In the genomic region with DNA sequence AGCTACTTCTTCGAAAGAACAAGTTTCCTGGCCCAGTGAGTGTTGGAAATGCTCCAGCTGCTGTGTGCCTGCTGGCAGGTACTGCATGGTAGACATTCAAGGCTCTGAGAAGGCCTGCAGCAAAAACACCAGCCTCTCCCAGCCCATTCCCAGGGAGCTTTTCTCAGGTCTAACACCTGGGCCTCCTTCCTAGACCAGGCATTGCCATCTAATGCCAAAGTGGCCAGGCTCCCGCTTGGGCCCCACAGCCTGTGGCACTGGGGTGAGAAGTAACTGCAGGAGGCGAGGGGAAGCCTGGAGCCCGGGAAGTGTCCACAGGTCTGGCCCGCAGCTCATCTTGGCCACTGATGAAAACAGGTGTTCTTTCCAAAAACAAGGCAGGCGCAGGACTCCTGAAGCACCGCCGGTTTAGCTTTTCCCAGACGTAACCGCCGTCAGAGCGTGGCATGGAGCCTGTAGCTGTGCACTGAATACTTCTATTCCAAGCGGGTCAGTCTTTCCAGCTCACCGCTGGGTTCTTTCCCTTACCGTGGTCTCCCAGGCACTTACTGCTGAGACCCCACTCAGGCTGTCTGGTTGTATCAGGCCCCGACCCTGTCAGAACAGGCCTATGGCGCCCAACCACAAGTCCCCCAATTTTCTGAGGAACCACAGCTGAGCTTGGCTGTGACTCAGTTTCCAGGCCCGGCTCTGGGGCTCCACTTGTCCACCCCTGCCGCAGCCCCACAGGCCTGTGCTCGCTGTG, we compare ENCODE assay signal across 2 cellular contexts.
TF ChIP-seq lines count a peak whose summit lies in the region.

No MANE protein-coding gene starts in this region.

TF ChIP-seq in HEK293, 187 proteins besides CTCF, POLR2A, EP300 and RAD21:
- TF ChIP-seq, protein P1, sequence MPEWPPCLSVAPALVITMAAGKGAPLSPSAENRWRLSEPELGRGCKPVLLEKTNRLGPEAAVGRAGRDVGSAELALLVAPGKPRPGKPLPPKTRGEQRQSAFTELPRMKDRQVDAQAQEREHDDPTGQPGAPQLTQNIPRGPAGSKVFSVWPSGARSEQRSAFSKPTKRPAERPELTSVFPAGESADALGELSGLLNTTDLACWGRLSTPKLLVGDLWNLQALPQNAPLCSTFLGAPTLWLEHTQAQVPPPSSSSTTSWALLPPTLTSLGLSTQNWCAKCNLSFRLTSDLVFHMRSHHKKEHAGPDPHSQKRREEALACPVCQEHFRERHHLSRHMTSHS (tag by site-specific recombination; IDR thresholded peaks at IDR 0.05), result no peak
- 0 out of 2 replicates have a peak, but pooled peaks have one; percentile 23 for TF ChIP-seq HOXC10 (CRISPR knock-in tag; IDR thresholded peaks at IDR 0.05)
- TF ChIP-seq ZNF658 (tag by site-specific recombination; IDR thresholded peaks at IDR 0.05), result no peak
- TF ChIP-seq ZNF350 (tag by site-specific recombination; IDR thresholded peaks at IDR 0.05), result no peak
- peak; percentile 99 for TF ChIP-seq ZNF239 (tag by site-specific recombination; IDR thresholded peaks at IDR 0.05)
- TF ChIP-seq ZNF133 (tag by site-specific recombination; IDR thresholded peaks at IDR 0.05), result no peak
- TF ChIP-seq ZBTB17 (tag by site-specific recombination; IDR thresholded peaks at IDR 0.05), result no peak
- TF ChIP-seq ZNF792 (tag by site-specific recombination; IDR thresholded peaks at IDR 0.05), result no peak
- TF ChIP-seq ZNF473 (tag by site-specific recombination; IDR thresholded peaks at IDR 0.05), result no peak
- TF ChIP-seq, protein P2, sequence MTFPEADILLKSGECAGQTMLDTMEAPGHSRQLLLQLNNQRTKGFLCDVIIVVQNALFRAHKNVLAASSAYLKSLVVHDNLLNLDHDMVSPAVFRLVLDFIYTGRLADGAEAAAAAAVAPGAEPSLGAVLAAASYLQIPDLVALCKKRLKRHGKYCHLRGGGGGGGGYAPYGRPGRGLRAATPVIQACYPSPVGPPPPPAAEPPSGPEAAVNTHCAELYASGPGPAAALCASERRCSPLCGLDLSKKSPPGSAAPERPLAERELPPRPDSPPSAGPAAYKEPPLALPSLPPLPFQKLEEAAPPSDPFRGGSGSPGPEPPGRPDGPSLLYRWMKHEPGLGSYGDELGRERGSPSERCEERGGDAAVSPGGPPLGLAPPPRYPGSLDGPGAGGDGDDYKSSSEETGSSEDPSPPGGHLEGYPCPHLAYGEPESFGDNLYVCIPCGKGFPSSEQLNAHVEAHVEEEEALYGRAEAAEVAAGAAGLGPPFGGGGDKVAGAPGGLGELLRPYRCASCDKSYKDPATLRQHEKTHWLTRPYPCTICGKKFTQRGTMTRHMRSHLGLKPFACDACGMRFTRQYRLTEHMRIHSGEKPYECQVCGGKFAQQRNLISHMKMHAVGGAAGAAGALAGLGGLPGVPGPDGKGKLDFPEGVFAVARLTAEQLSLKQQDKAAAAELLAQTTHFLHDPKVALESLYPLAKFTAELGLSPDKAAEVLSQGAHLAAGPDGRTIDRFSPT (tag by site-specific recombination; IDR thresholded peaks at IDR 0.05), result no peak
- no peak for TF ChIP-seq WT1 (tag by site-specific recombination; IDR thresholded peaks at IDR 0.05)
- no peak for TF ChIP-seq KLF9 (tag by site-specific recombination; IDR thresholded peaks at IDR 0.05; ENCODE audit: low read depth)
TF ChIP-seq in HEK293: peak in this region for 2.

TF ChIP-seq in SK-N-SH, 30 proteins besides CTCF, POLR2A, EP300 and RAD21 (continued from another document):
- no peak for TF ChIP-seq ELF1 (IDR thresholded peaks at IDR 0.05)
